ENCODE assay signal across 8 cellular contexts in the genomic region with DNA sequence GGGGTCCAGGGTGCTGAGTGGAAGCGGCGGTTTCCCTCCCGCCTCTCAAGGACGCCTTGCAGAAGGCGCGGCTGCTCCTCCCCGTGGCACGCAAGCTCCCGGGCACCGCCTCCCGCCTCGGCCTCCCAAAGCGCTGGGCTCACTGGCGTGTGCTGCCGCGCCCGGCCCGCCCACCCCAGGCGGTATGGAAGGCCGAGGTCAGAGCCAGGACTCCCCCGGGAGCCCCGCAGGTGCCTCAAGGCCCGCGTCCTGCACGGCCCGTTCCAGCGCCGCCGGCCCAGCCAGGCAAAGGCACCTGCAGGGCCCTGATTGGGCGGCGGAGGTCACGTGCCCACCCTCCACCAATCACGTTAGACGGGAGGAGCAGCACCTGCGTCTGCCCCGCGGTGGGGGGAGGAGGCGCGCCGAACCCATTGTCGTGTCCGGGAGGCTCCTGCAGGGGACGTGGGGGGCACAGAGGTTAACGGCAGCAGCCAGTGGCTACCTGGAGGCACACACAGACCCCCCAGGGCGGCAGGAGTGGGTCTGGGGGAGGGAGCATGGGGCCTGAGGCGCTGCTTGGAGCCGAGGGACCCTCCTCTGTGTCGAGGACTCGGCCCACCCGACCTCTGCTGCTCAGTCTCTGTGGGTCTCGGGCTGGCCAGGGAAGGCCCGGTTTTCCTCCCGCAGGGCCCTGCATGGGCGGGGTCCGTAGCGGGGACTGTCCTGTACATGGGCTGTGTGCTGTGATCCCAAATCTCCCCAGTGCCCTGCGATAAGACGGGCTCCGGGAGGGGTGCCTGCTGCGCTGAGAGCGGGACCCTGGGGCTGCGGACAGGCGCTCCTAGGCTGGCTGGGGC. TPM values are rescaled to one million over a fixed set of nuclear protein-coding genes. Genes with fewer than 3 reads are reported as not detected.
DNase-seq lines count a peak whose midpoint lies in the region; ATAC-seq and TF ChIP-seq lines count a peak whose summit lies in the region.

No MANE protein-coding gene starts in this region.

- H3K9me3 Mint-ChIP-seq in activated naive CD8-positive, alpha-beta T cell (ENCODE audit: low read depth), result no peaks in the 10 kb centered on the region

- H3K4me2 ChIP-seq in SK-N-SH, result peak overlapping the region; percentile 97

- ATAC-seq in Right ventricle myocardium inferior, result peak; percentile 89

- no peak for TF ChIP-seq EP300 in SK-N-SH (IDR thresholded peaks at IDR 0.05; ENCODE audit: borderline replicate concordance in 1 of 2, low read depth in 1 of 2, low read length in 1 of 2)
- no peak for TF ChIP-seq EP300 in ovary (IDR thresholded peaks at IDR 0.05)

- no peak for TF ChIP-seq RAD21 in SK-N-SH (IDR thresholded peaks at IDR 0.05; ENCODE audit: low read length)

- H3K36me3 ChIP-seq in SK-N-SH (replicated peaks in 1 of 2; ENCODE audit: control insufficient read depth in 1 of 2, insufficient read depth in 2 of 2, low read length in 1 of 2) (no peaks in the 10 kb centered on the region), ovary (no peaks in the 10 kb centered on the region), thyroid gland (no peaks in the 10 kb centered on the region)

- no peaks in the 10 kb centered on the region for H3K27me3 Mint-ChIP-seq in activated naive CD8-positive, alpha-beta T cell

- H4K20me1 ChIP-seq in SK-N-SH (ENCODE audit: insufficient read depth), result no peaks in the 10 kb centered on the region

- H3K79me2 ChIP-seq in SK-N-SH (ENCODE audit: insufficient read depth), result no peaks in the 10 kb centered on the region

- H3K4me1 Mint-ChIP-seq in activated naive CD8-positive, alpha-beta T cell (ENCODE audit: low read depth), result peaks cover 2% of the 10 kb centered on the region

- intact Hi-C loops in Right ventricle myocardium inferior (cut with DNase I) (loop anchor here (1.0 to 2.0 kb wide), 3 partner anchors 28 to 85 kb away; no protein-coding TSS in a partner anchor), ovary (cut with DNase I) (loop anchor here in 1 of 4 donors (5.0 to 10.0 kb wide), 2 partner anchors 82 to 105 kb away; a partner anchor contains a TSS), thyroid gland (cut with DNase I) (loop anchor here (2.0 to 5.0 kb wide), 3 partner anchors 47 to 143 kb away; a partner anchor contains a TSS)

- H3K4me3 ChIP-seq in GM08714 (ENCODE audit: low read length), result peak overlapping the region; percentile 45; the same call in 1 of the 2 replicates
- peak overlapping the region; percentile 48 for H3K4me3 ChIP-seq in HFF-Myc (replicated peaks; ENCODE audit: low read depth, low read length)
- H3K4me3 ChIP-seq in SK-N-SH (ENCODE audit: low read depth in 2 of 2, low read length in 1 of 2), result peak overlapping the region; percentile 62 to 67
- peak overlapping the region; percentile 44 for H3K4me3 ChIP-seq in ovary
- H3K4me3 ChIP-seq in thyroid gland (replicated peaks in 1 of 3), result peak overlapping the region in 2 of 3 donors; percentile 38 to 53

- TF ChIP-seq CTCF in HFF-Myc (IDR thresholded peaks at IDR 0.05; ENCODE audit: low read depth, low read length, missing control alignments) (no peak), SK-N-SH (IDR thresholded peaks at IDR 0.05) (no peak), ovary (IDR thresholded peaks at IDR 0.05) (peak in 1 of 3 donors; percentile 30), thyroid gland (IDR thresholded peaks at IDR 0.05) (peak in 4 of 6 experiments; percentile 28 to 48 (median 39))

- TF ChIP-seq POLR2A in ovary (IDR thresholded peaks at IDR 0.05), result peak; percentile 22
- TF ChIP-seq POLR2A in thyroid gland (IDR thresholded peaks at IDR 0.05), result peak in 1 of 2 donors; percentile 98

- H3K9ac ChIP-seq in SK-N-SH, result peak overlapping the region; percentile 48; the same call in 1 of the 2 replicates

- CTCF ChIA-PET in SK-N-SH (lab: Yijun Ruan, JAX), result interaction anchor here (0.6 to 13.2 kb wide), 8 partner anchors 10 to 188 kb away, joined by 3 to 350 read pairs (median 4); a partner anchor contains a TSS

- POLR2A ChIA-PET in SK-N-SH (lab: Yijun Ruan, JAX), result interaction anchor here (0.6 to 1.8 kb wide), 4 partner anchors 23 to 292 kb away, joined by 3 to 7 read pairs (median 4); no protein-coding TSS in a partner anchor

- H2AFZ ChIP-seq in SK-N-SH (ENCODE audit: low read depth), result peak overlapping the region; percentile 88

- H3K27me3 ChIP-seq in SK-N-SH (ENCODE audit: insufficient read depth) (no peaks in the 10 kb centered on the region), ovary (no peaks in the 10 kb centered on the region), thyroid gland (no peaks in the 10 kb centered on the region)

- peak overlapping the region in 1 of 2 experiments; percentile 94; a peak in 2 of 4 replicates for H3K27ac ChIP-seq in SK-N-SH (ENCODE audit: low read depth in 2 of 2, low read length in 1 of 2)
- peak overlapping the region; percentile 4 to 62 for H3K27ac ChIP-seq in ovary
- peak overlapping the region; percentile 78 to 96 (median 95) for H3K27ac ChIP-seq in thyroid gland

- no peaks in the 10 kb centered on the region for H3K36me3 Mint-ChIP-seq in activated naive CD8-positive, alpha-beta T cell

- WGBS in SK-N-SH (ENCODE audit: low lambda C conversion rate), result 27% methylated on average over 7 of the region's 63 CpGs
- 1 to 2% (median 1%) methylated on average over 42 to 63 of the region's 63 CpGs for WGBS in ovary, 3 donors
- 3 to 14% methylated on average over 8 to 14 of the region's 63 CpGs for WGBS in thyroid gland, 2 donors

- no peaks in the 10 kb centered on the region for H3K9me2 ChIP-seq in SK-N-SH

- peak overlapping the region; percentile 84 for H3K4me3 Mint-ChIP-seq in activated naive CD8-positive, alpha-beta T cell

- H3K27ac Mint-ChIP-seq in activated naive CD8-positive, alpha-beta T cell, result peak overlapping the region; percentile 81

- peaks cover 0 to 30% of the 10 kb centered on the region in 2 experiments; a peak in 2 of 4 replicates for H3K4me1 ChIP-seq in SK-N-SH (ENCODE audit: control insufficient read depth in 1 of 2, insufficient read depth in 2 of 2, low read depth in 1 of 2, low read length in 1 of 2)
- peaks cover 7% of the 10 kb centered on the region for H3K4me1 ChIP-seq in ovary (ENCODE audit: insufficient read depth)
- H3K4me1 ChIP-seq in thyroid gland, result peaks cover 57 to 80% of the 10 kb centered on the region in 2 donors

- no peaks in the 10 kb centered on the region for H3F3A ChIP-seq in SK-N-SH (replicated peaks; ENCODE audit: insufficient read depth)

- H3K9me3 ChIP-seq in SK-N-SH (no peaks in the 10 kb centered on the region), ovary (no peaks in the 10 kb centered on the region), thyroid gland (no peaks in the 10 kb centered on the region)

- DNase-seq in HFF-Myc (ENCODE audit: extremely low read depth, low read depth), result peak; percentile 49
- DNase-seq in MV-4-11 (lab: John Stamatoyannopoulos, UW), result peak; percentile 77
- peak; percentile 100 for DNase-seq in SK-N-SH
- DNase-seq in Right ventricle myocardium inferior (ENCODE audit: missing footprints), result peak; percentile 98
- peak; percentile 91 to 96 (median 94) for DNase-seq in ovary
- DNase-seq in thyroid gland, result peak; percentile 99

TF ChIP-seq in SK-N-SH, 30 proteins besides CTCF, POLR2A, EP300 and RAD21 (continues in another document):
- TF ChIP-seq TAF1 (IDR thresholded peaks at IDR 0.05; ENCODE audit: borderline replicate concordance, low read depth, low read length) (no peak), EZH2phosphoT487 (IDR thresholded peaks at IDR 0.05; ENCODE audit: borderline replicate concordance, low read depth) (no peak)
- TF ChIP-seq, protein P1, sequence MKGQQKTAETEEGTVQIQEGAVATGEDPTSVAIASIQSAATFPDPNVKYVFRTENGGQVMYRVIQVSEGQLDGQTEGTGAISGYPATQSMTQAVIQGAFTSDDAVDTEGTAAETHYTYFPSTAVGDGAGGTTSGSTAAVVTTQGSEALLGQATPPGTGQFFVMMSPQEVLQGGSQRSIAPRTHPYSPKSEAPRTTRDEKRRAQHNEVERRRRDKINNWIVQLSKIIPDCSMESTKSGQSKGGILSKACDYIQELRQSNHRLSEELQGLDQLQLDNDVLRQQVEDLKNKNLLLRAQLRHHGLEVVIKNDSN (IDR thresholded peaks at IDR 0.05; ENCODE audit: borderline replicate concordance, low read depth), result peak; percentile 99

RNA-seq across cellular contexts. Expression of a gene that starts 2.0 kb away (rescaled TPM):
- polyA plus RNA-seq in SK-N-SH (2012; rRNA removed) (0.87 and 1.1 TPM in 2 replicates), ovary (1 to 10 TPM; 1.1 to 6.1 TPM)
- polyA plus RNA-seq in SK-N-SH (2012; cell fraction: cytosol; rRNA removed), result 0.09 and 0.15 TPM in 2 replicates
- polyA plus RNA-seq in SK-N-SH (2012; cell fraction: nucleus; rRNA removed), result 6.2 and 6.8 TPM in 2 replicates
- total RNA-seq in Right ventricle myocardium inferior (2.9 TPM), ovary (10 to 100 TPM in 5 of 7 donors, 1 to 10 TPM in 2; 1.3 to 40.9 (median 19.2) TPM), thyroid gland (10 to 100 TPM; 24.3 to 85.0 (median 54.0) TPM)

RNA-seq across cellular contexts. Expression of a gene that starts 5.0 kb away (rescaled TPM):
- polyA plus RNA-seq in SK-N-SH (2012; rRNA removed) (0.28 and 0.49 TPM in 2 replicates), ovary (under 1 TPM in 1 of 2 donors, not detected in 1; 0.38 TPM)
- polyA plus RNA-seq in SK-N-SH (2012; cell fraction: cytosol; rRNA removed), result 0.12 and 0.29 TPM in 2 replicates
- 5.5 and 7.4 TPM in 2 replicates for polyA plus RNA-seq in SK-N-SH (2012; cell fraction: nucleus; rRNA removed)
- total RNA-seq in Right ventricle myocardium inferior (1.3 TPM), ovary (under 1 TPM in 1 of 7 donors, not detected in 6; 1.00 TPM), thyroid gland (1 to 10 TPM in 1 of 4 donors, not detected in 3; 1.8 TPM)

RNA-seq across cellular contexts. Expression of a gene that starts 5.5 kb away (rescaled TPM):
- 78.9 and 85.5 TPM in 2 replicates for polyA plus RNA-seq in SK-N-SH (2012; rRNA removed)
- polyA plus RNA-seq in SK-N-SH (2012; cell fraction: cytosol; rRNA removed), result 20.0 and 39.4 TPM in 2 replicates
- 328 and 386 TPM in 2 replicates for polyA plus RNA-seq in SK-N-SH (2012; cell fraction: nucleus; rRNA removed)
- 143 TPM for total RNA-seq in Right ventricle myocardium inferior
- total RNA-seq in ovary, result 10 to 100 TPM; 49.4 to 75.5 (median 60.5) TPM
- 10 to 100 TPM in 1 of 2 donors, 1 to 10 TPM in 1; 2.2 to 64.1 TPM for polyA plus RNA-seq in ovary
- total RNA-seq in thyroid gland, result 100 to 1,000 TPM; 138 to 282 (median 203) TPM

RNA-seq across cellular contexts. Expression of a gene that starts 27.3 kb away (rescaled TPM):
- polyA plus RNA-seq in SK-N-SH (2012; rRNA removed), result not detected in 2 replicates
- not detected in 2 replicates for polyA plus RNA-seq in SK-N-SH (2012; cell fraction: cytosol; rRNA removed)
- polyA plus RNA-seq in SK-N-SH (2012; cell fraction: nucleus; rRNA removed), result 0.46 TPM in 1 of 2 replicates, not detected in the other
- 6,282 TPM for total RNA-seq in Right ventricle myocardium inferior
- 100 to 1,000 TPM in 2 of 7 donors, 10 to 100 TPM in 4, 1 to 10 TPM in 1; 5.8 to 191 (median 59.8) TPM for total RNA-seq in ovary
- 10 to 100 TPM; 13.6 to 43.1 TPM for polyA plus RNA-seq in ovary
- 10 to 100 TPM in 3 of 4 donors, 1 to 10 TPM in 1; 5.0 to 39.5 (median 33.9) TPM for total RNA-seq in thyroid gland

RNA-seq across cellular contexts. Expression of a gene that starts 32.8 kb away (rescaled TPM):
- polyA plus RNA-seq in SK-N-SH (2012; rRNA removed) (not detected in 2 replicates), ovary (under 1 TPM; 0.17 to 0.19 TPM)
- not detected in 2 replicates for polyA plus RNA-seq in SK-N-SH (2012; cell fraction: cytosol; rRNA removed)
- polyA plus RNA-seq in SK-N-SH (2012; cell fraction: nucleus; rRNA removed), result 0.02 and 0.06 TPM in 2 replicates
- total RNA-seq in Right ventricle myocardium inferior (8.6 TPM), ovary (1 to 10 TPM in 2 of 7 donors, under 1 TPM in 4, not detected in 1; 0.25 to 1.6 (median 0.61) TPM), thyroid gland (under 1 TPM in 1 of 4 donors, not detected in 3; 0.54 TPM)

Comparison
In these comparisons a context has a peak if more than half of its experiments do, and no peak if none do; other contexts are left out.
1. DNase-seq: peak in every context shown above with its lines; median percentile 100 in SK-N-SH; 99 in thyroid gland; 98 in Right ventricle myocardium inferior; 94 in ovary; 77 in MV-4-11; 49 in HFF-Myc.
2. CTCF ChIP-seq: peak in thyroid gland (4 of 6); none in HFF-Myc (single experiment) and SK-N-SH (single experiment).
3. Peak in every context shown above with its lines, with median percentiles within 50 percentile points of each other: H3K4me3 ChIP-seq.